20 cellular contexts compared by ENCODE assay signal in the genomic region with DNA sequence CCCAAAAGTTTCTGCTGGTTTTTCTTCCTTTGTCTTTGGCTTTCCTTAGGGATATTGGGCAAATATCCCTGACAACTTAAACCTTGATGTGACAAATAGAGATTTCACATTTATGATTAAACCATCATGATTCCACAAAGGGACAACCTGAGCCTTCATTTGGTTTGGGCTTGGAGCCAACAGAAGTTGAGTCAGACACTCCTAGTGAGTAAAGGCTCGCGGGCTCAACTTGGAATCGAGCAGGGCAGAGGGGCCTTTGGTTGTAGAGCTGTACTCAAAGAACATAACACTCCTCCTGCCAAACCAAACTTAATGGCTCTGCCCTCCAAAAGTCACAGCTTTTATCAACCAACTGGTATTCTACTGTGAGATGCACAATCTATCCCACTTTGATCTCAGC.
A peak's percentile ranks its signal among the peaks of the same experiment; 100 is the strongest.
DNase-seq lines count a peak whose midpoint lies in the region; ATAC-seq and TF ChIP-seq lines count a peak whose summit lies in the region.
"Had no signal": no experiment of that assay in that cellular context is flagged by ENCODE, and none has a peak within 500 bp of the region (broad histone marks: within the 10 kb centered on the region; RNA-seq: fewer than 3 reads in every experiment).

No MANE protein-coding gene starts in this region.

- no peaks in the 10 kb centered on the region for H3K27me3 ChIP-seq in adrenal gland
- H3K27me3 ChIP-seq in lower lobe of right lung (ENCODE audit: low read depth), result no peaks in the 10 kb centered on the region
- H3K27me3 ChIP-seq in heart right ventricle, result no peaks in the 10 kb centered on the region
- H3K27me3 ChIP-seq: gastroesophageal sphincter, uterus had no signal

- no peaks in the 10 kb centered on the region for H3K9me3 ChIP-seq in adrenal gland (replicated peaks in 1 of 3)
- no peaks in the 10 kb centered on the region for H3K9me3 ChIP-seq in lower lobe of right lung
- no peaks in the 10 kb centered on the region for H3K9me3 ChIP-seq in heart right ventricle
- H3K9me3 ChIP-seq: gastroesophageal sphincter, uterus had no signal

- H3K27ac ChIP-seq in adrenal gland (no peak overlapping the region), lower lobe of right lung (no peak overlapping the region), heart right ventricle (no peak overlapping the region)
- H3K27ac ChIP-seq: gastroesophageal sphincter, WERI-Rb-1 had no signal

- TF ChIP-seq CTCF in adrenal gland (IDR thresholded peaks at IDR 0.05) (no peak), lower lobe of right lung (IDR thresholded peaks at IDR 0.05) (no peak), heart right ventricle (IDR thresholded peaks at IDR 0.05) (no peak)

- in situ Hi-C loops in Caki2 (cut with HindIII; ENCODE audit: low pct_unique_long_range_greater_than_20kb, low sequenced_read_pairs), result no loop called here

- peaks cover 15 to 22% of the 10 kb centered on the region in 2 donors for H3K4me1 ChIP-seq in adrenal gland (replicated peaks in 1 of 2)
- H3K4me1 ChIP-seq in lower lobe of right lung, result peaks cover 21% of the 10 kb centered on the region
- H3K4me1 ChIP-seq in heart right ventricle, result peaks cover 0 to 26% (median 15%) of the 10 kb centered on the region in 9 donors

- TF ChIP-seq POLR2A in adrenal gland (IDR thresholded peaks at IDR 0.05), result no peak

- H3K4me3 ChIP-seq in adrenal gland (no peak overlapping the region), lower lobe of right lung (no peak overlapping the region), heart right ventricle (no peak overlapping the region)
- H3K4me3 ChIP-seq: gastroesophageal sphincter, uterus had no signal

- intact Hi-C loops in adrenal gland (cut with DNase I) (no loop called here), lower lobe of right lung (cut with DNase I) (no loop called here), heart right ventricle (cut with DNase I) (no loop called here)

- 21 to 61% (median 49%) methylated on average over 3 of the region's 3 CpGs for WGBS in adrenal gland, 4 donors
- 87 to 88% methylated on average over 3 of the region's 3 CpGs for WGBS in heart right ventricle, 2 donors

- DNase-seq in Caki2 (ENCODE audit: low read depth) (peak; percentile 36), HT1080 (ENCODE audit: low read depth) (peak; percentile 26), adrenal gland (peak; percentile 39 to 72 (median 54)), glomerular visceral epithelial cell (ENCODE audit: extremely low spot score) (peak; percentile 73), midbrain (lab: John Stamatoyannopoulos, UW) (no peak), lower lobe of right lung (no peak), heart right ventricle (no peak)
- DNase-seq: activated gamma-delta T cell; effector memory CD8-positive, alpha-beta T cell; KBM-7; NCI-H1436 treated with DMSO at 0.1 percent for 48 hours; NCI-H510A; nucleus accumbens; OCI-M1; SW 1271; WERI-Rb-1 had no signal

- H3K36me3 ChIP-seq in adrenal gland (replicated peaks in 1 of 2), result no peaks in the 10 kb centered on the region
- no peaks in the 10 kb centered on the region for H3K36me3 ChIP-seq in lower lobe of right lung
- H3K36me3 ChIP-seq in heart right ventricle, result no peaks in the 10 kb centered on the region
- H3K36me3 ChIP-seq: gastroesophageal sphincter, uterus, WERI-Rb-1 had no signal

- ATAC-seq in GM18519 (IDR thresholded peaks at IDR 0.05; ENCODE audit: low FRiP score, unreplicated experiment) (no peak), lower lobe of right lung (no peak), heart right ventricle (no peak)
- ATAC-seq: effector memory CD8-positive, alpha-beta T cell; gastroesophageal sphincter; stimulated activated memory B cell treated with anti-CD40 and anti-IgM and Interleukin-4, amounts not matched to agents 10 μg/mL and 1 μg/mL and 100 μg/mL, for 72 hours had no signal

Comparison
In these comparisons a context has a peak if more than half of its experiments do, and no peak if none do; other contexts are left out.
1. DNase-seq: peak in Caki2 (single experiment), HT1080 (single experiment), adrenal gland (7 of 7) and glomerular visceral epithelial cell (single experiment); none in midbrain (single experiment), lower lobe of right lung (single experiment) and heart right ventricle (0 of 2).